In genomic region chr18:61955644-61956043, GRCh38 we compare ENCODE assay signal across 1 cellular context.
TF ChIP-seq lines count a peak whose summit lies in the region.

No MANE protein-coding gene starts in this region.

TF ChIP-seq in GM12878, 131 proteins besides CTCF, POLR2A, EP300 and RAD21 (continued from another document):
- TF ChIP-seq E2F8 (IDR thresholded peaks at IDR 0.05; ENCODE audit: low read depth, partially characterized antibody): no peak
- peak; percentile 39; the same call in 1 of the 2 replicates for TF ChIP-seq MTA2 (IDR thresholded peaks at IDR 0.05; ENCODE audit: low read depth)
- TF ChIP-seq NFIC (IDR thresholded peaks at IDR 0.05; ENCODE audit: low read depth, low read length): peak; percentile 53; the same call in 1 of the 2 replicates
- 0 out of 2 replicates have a peak, but pooled peaks have one; percentile 19 for TF ChIP-seq BCL11A (IDR thresholded peaks at IDR 0.05; ENCODE audit: low read depth, low read length)
- 0 out of 2 replicates have a peak, but pooled peaks have one; percentile 30 for TF ChIP-seq IRF4 (IDR thresholded peaks at IDR 0.05; ENCODE audit: low read depth, low read length)
- TF ChIP-seq CEBPB (IDR thresholded peaks at IDR 0.05; ENCODE audit: borderline replicate concordance in 1 of 2, low read depth in 2 of 2, low read length in 2 of 2): no peak
- peak; percentile 43 for TF ChIP-seq RUNX3 (IDR thresholded peaks at IDR 0.05; ENCODE audit: low read length)
- TF ChIP-seq CBX5 (IDR thresholded peaks at IDR 0.05; ENCODE audit: low read depth): peak; percentile 80; the same call in 1 of the 2 replicates
- 0 out of 2 replicates have a peak, but pooled peaks have one; percentile 15 for TF ChIP-seq RELB (IDR thresholded peaks at IDR 0.05; ENCODE audit: low read depth)
- TF ChIP-seq PAX5 (IDR thresholded peaks at IDR 0.05; ENCODE audit: borderline replicate concordance, low read depth, low read length): 0 out of 2 replicates have a peak, but pooled peaks have one; percentile 45
